ENCODE assay signal across 8 cellular contexts in genomic region chr15:64856429-64857145, GRCh38. TPM values are rescaled to one million over a fixed set of nuclear protein-coding genes. Genes with fewer than 3 reads are reported as not detected.
DNase-seq lines count a peak whose midpoint lies in the region; ATAC-seq, FAIRE-seq and TF ChIP-seq lines count a peak whose summit lies in the region.

No MANE protein-coding gene starts in this region.

- no peaks in the 10 kb centered on the region for H3K27me3 ChIP-seq in CD8-positive, alpha-beta T cell (ENCODE audit: insufficient read depth, low read length)
- H3K27me3 ChIP-seq in gastroesophageal sphincter (no peaks in the 10 kb centered on the region), pancreas (no peaks in the 10 kb centered on the region)

- ATAC-seq in CD8-positive, alpha-beta T cell, result no peak
- ATAC-seq in T-helper 17 cell (peak; percentile 9), gastroesophageal sphincter (peak; percentile 67), pancreas (peak; percentile 55 to 79 (median 70)), HG02588 (IDR thresholded peaks at IDR 0.05; ENCODE audit: unreplicated experiment) (no peak), HG03045 (IDR thresholded peaks at IDR 0.05; ENCODE audit: unreplicated experiment) (no peak), HG03280 (IDR thresholded peaks at IDR 0.05; ENCODE audit: unreplicated experiment) (no peak)

- intact Hi-C loops in CD8-positive, alpha-beta T cell (cut with DNase I, micrococcal nuclease), result loop anchor here in 1 of 2 experiments (2.0 kb wide), 1 partner anchor 50 kb away; no protein-coding TSS in a partner anchor
- intact Hi-C loops in pancreas (cut with DNase I), result no loop called here

- no peak for TF ChIP-seq POLR2A in gastroesophageal sphincter (IDR thresholded peaks at IDR 0.05)

- WGBS in gastroesophageal sphincter (ENCODE audit: low coverage in 1 of 2), 2 donors, result 7 to 14% methylated on average over 2 to 3 of the region's 5 CpGs
- 45 to 52% methylated on average over 5 of the region's 5 CpGs for WGBS in pancreas, 2 donors

- no peaks in the 10 kb centered on the region for H3K27me3 Mint-ChIP-seq in CD8-positive, alpha-beta T cell (ENCODE audit: low read depth)
- H3K27me3 Mint-ChIP-seq in T-helper 17 cell, result no peaks in the 10 kb centered on the region

- POLR2A ChIA-PET in CD8-positive, alpha-beta T cell (lab: Charles Lee), result interaction anchor here (1.1 to 1.7 kb wide), 4 partner anchors 11 to 37 kb away, joined by 3 to 6 read pairs (median 4); no protein-coding TSS in a partner anchor

- DNase-seq in CD8-positive, alpha-beta T cell, result no peak
- DNase-seq in T-helper 17 cell (no peak), pancreas (peak in 3 of 6 donors; percentile 29 to 44 (median 40)), RPMI8226 (no peak)

- no peak for TF ChIP-seq CTCF in CD8-positive, alpha-beta T cell (IDR thresholded peaks at IDR 0.05)
- TF ChIP-seq CTCF in gastroesophageal sphincter (IDR thresholded peaks at IDR 0.05) (peak in 1 of 4 experiments; percentile 17), pancreas (IDR thresholded peaks at IDR 0.05) (no peak)

- CTCF ChIA-PET in CD8-positive, alpha-beta T cell (lab: Charles Lee), result interaction anchor here (1.0 to 3.2 kb wide), 6 partner anchors 21 to 49 kb away, joined by 3 to 13 read pairs (median 4); no protein-coding TSS in a partner anchor

- peaks cover 33% of the 10 kb centered on the region for H3K36me3 ChIP-seq in CD8-positive, alpha-beta T cell (ENCODE audit: insufficient read depth, low read length)
- H3K36me3 ChIP-seq in gastroesophageal sphincter (peaks cover 0 to 51% of the 10 kb centered on the region in 2 donors), pancreas (no peaks in the 10 kb centered on the region)

- H3K9me3 Mint-ChIP-seq in CD8-positive, alpha-beta T cell, result no peaks in the 10 kb centered on the region

- peaks cover 31% of the 10 kb centered on the region for H3K4me1 ChIP-seq in CD8-positive, alpha-beta T cell (ENCODE audit: insufficient read depth, low read length)
- peaks cover 23 to 100% (median 88%) of the 10 kb centered on the region in 3 donors for H3K4me1 ChIP-seq in gastroesophageal sphincter
- peaks cover 0 to 13% (median 0%) of the 10 kb centered on the region in 3 donors for H3K4me1 ChIP-seq in pancreas

- FAIRE-seq in pancreas (lab: Jason Lieb, UNC), result no peak

- H3K4me3 Mint-ChIP-seq in CD8-positive, alpha-beta T cell, result no peak overlapping the region
- H3K4me3 Mint-ChIP-seq in T-helper 17 cell, result peak overlapping the region; percentile 77

- no peaks in the 10 kb centered on the region for H3K9me3 ChIP-seq in CD8-positive, alpha-beta T cell (ENCODE audit: low read length)
- H3K9me3 ChIP-seq in T-helper 17 cell (ENCODE audit: control insufficient read depth, low read length, poor library complexity, severe bottlenecking) (no peaks in the 10 kb centered on the region), gastroesophageal sphincter (no peaks in the 10 kb centered on the region), pancreas (no peaks in the 10 kb centered on the region)

- peaks cover 49% of the 10 kb centered on the region for H3K4me1 Mint-ChIP-seq in CD8-positive, alpha-beta T cell (ENCODE audit: low read depth)
- peaks cover 55% of the 10 kb centered on the region for H3K4me1 Mint-ChIP-seq in T-helper 17 cell

- peak overlapping the region; percentile 42 for H3K27ac Mint-ChIP-seq in CD8-positive, alpha-beta T cell
- peak overlapping the region; percentile 97 for H3K27ac Mint-ChIP-seq in T-helper 17 cell

- no peak overlapping the region for H3K27ac ChIP-seq in CD8-positive, alpha-beta T cell (ENCODE audit: low read depth, low read length)
- peak overlapping the region; percentile 47 to 96 (median 90) for H3K27ac ChIP-seq in gastroesophageal sphincter
- peak overlapping the region in 3 of 4 donors; percentile 47 to 58 (median 52) for H3K27ac ChIP-seq in pancreas

- no peak for TF ChIP-seq EP300 in gastroesophageal sphincter (IDR thresholded peaks at IDR 0.05)

- no peak overlapping the region for H3K4me3 ChIP-seq in CD8-positive, alpha-beta T cell (ENCODE audit: low read depth, low read length)
- no peak overlapping the region for H3K4me3 ChIP-seq in gastroesophageal sphincter
- H3K4me3 ChIP-seq in pancreas, result no peak overlapping the region

- peaks cover 81% of the 10 kb centered on the region for H3K36me3 Mint-ChIP-seq in CD8-positive, alpha-beta T cell
- H3K36me3 Mint-ChIP-seq in T-helper 17 cell (ENCODE audit: low read depth), result peaks cover 5% of the 10 kb centered on the region

RNA-seq across cellular contexts. Expression of gene PLEKHO2, which starts 14.9 kb away (rescaled TPM):
- 1 to 10 TPM; 7.9 to 8.2 TPM for total RNA-seq in CD8-positive, alpha-beta T cell
- 10 to 100 TPM; 16.3 to 18.2 TPM for total RNA-seq in T-helper 17 cell
- total RNA-seq in gastroesophageal sphincter, result 10 to 100 TPM; 27.1 to 47.9 (median 43.1) TPM
- total RNA-seq in pancreas, result 10 to 100 TPM in 1 of 6 donors, 1 to 10 TPM in 5; 1.3 to 13.5 (median 4.4) TPM
- polyA plus RNA-seq in pancreas, result 1 to 10 TPM; 5.0 to 7.4 TPM

RNA-seq across cellular contexts. Expression of gene PIF1, which starts 31.1 kb away (rescaled TPM):
- under 1 TPM; 0.50 to 0.76 TPM for total RNA-seq in CD8-positive, alpha-beta T cell
- total RNA-seq in T-helper 17 cell (under 1 TPM; 0.44 to 0.45 TPM), gastroesophageal sphincter (1 to 10 TPM; 1.6 to 3.4 (median 2.3) TPM), pancreas (under 1 TPM in 4 of 6 donors, not detected in 2; 0.06 to 0.66 (median 0.31) TPM)
- under 1 TPM; 0.38 to 0.47 TPM for polyA plus RNA-seq in pancreas

RNA-seq across cellular contexts. Expression of gene ANKDD1A, which starts 55.1 kb away (rescaled TPM):
- 1 to 10 TPM; 3.6 to 4.1 TPM for total RNA-seq in CD8-positive, alpha-beta T cell
- total RNA-seq in T-helper 17 cell, result 1 to 10 TPM; 3.0 to 8.9 TPM
- total RNA-seq in gastroesophageal sphincter, result 10 to 100 TPM in 2 of 4 donors, 1 to 10 TPM in 2; 4.6 to 15.6 (median 8.5) TPM
- 1 to 10 TPM; 2.0 to 4.9 (median 3.8) TPM for total RNA-seq in pancreas
- 1 to 10 TPM; 2.2 to 4.6 TPM for polyA plus RNA-seq in pancreas

Comparison
In these comparisons a context has a peak if more than half of its experiments do, and no peak if none do; other contexts are left out.
1. ATAC-seq: peak in T-helper 17 cell (single experiment), gastroesophageal sphincter (single experiment) and pancreas (4 of 4); none in CD8-positive, alpha-beta T cell (single experiment), HG02588 (single experiment), HG03045 (single experiment) and HG03280 (single experiment).